26 cellular contexts compared by ENCODE assay signal in genomic region chr16:86180780-86181179, GRCh38.
"Had no signal": no experiment of that assay in that cellular context is flagged by ENCODE, and none has a peak within 500 bp of the region (broad histone marks: within the 10 kb centered on the region; RNA-seq: fewer than 3 reads in every experiment).

No MANE protein-coding gene starts in this region.

- H3K36me3 ChIP-seq: ascending aorta, breast epithelium, cardiac muscle cell, colonic mucosa had no signal

- H3K4me1 ChIP-seq: ascending aorta, breast epithelium, colonic mucosa had no signal

- H3K27me3 ChIP-seq: ascending aorta, cardiac muscle cell, colonic mucosa had no signal

- H3K27me3 Mint-ChIP-seq: activated CD4-positive, alpha-beta memory T cell treated with anti-CD3 and anti-CD28 coated beads, Interleukin-2, amount 10 ng/mL, durations not matched to agents 7 days and 5 days; activated CD4-positive, alpha-beta T cell treated with anti-CD3 and anti-CD28 coated beads, Interleukin-2, amount 10 ng/mL, durations not matched to agents 24 days and 14 days; activated naive CD4-positive, alpha-beta T cell treated with anti-CD3 and anti-CD28 coated beads, Interleukin-2, amount 10 ng/mL, durations not matched to agents 7 days and 5 days; activated T-cell treated with anti-CD3 and anti-CD28 coated beads, Interleukin-2, amount 50 U/mL, for 24 hours had no signal

- H3K4me1 Mint-ChIP-seq: activated CD4-positive, alpha-beta memory T cell treated with anti-CD3 and anti-CD28 coated beads, Interleukin-2, amount 10 ng/mL, durations not matched to agents 7 days and 5 days; activated CD4-positive, alpha-beta T cell treated with anti-CD3 and anti-CD28 coated beads for 36 hours; activated CD4-positive, alpha-beta T cell treated with anti-CD3 and anti-CD28 coated beads, Interleukin-2, amount 10 ng/mL, durations not matched to agents 24 days and 14 days; activated naive CD4-positive, alpha-beta T cell treated with anti-CD3 and anti-CD28 coated beads, Interleukin-2, amount 10 ng/mL, durations not matched to agents 7 days and 5 days; activated naive CD8-positive, alpha-beta T cell treated with anti-CD3 and anti-CD28 coated beads, Interleukin-2, amount 10 ng/mL, durations not matched to agents 7 days and 5 days; brain; endodermal cell had no signal

- H3K27ac Mint-ChIP-seq: activated CD4-positive, alpha-beta memory T cell treated with anti-CD3 and anti-CD28 coated beads, Interleukin-2, amount 10 ng/mL, durations not matched to agents 7 days and 5 days; activated CD4-positive, alpha-beta T cell treated with anti-CD3 and anti-CD28 coated beads for 36 hours; activated CD4-positive, alpha-beta T cell treated with anti-CD3 and anti-CD28 coated beads, Interleukin-2, amount 10 ng/mL, durations not matched to agents 24 days and 14 days; activated naive CD4-positive, alpha-beta T cell treated with anti-CD3 and anti-CD28 coated beads, Interleukin-2, amount 10 ng/mL, durations not matched to agents 7 days and 5 days; activated naive CD4-positive, alpha-beta T cell treated with anti-CD3 and anti-CD28 coated beads, Interleukin-2, amount 50 U/mL, for 72 hours; activated naive CD8-positive, alpha-beta T cell treated with anti-CD3 and anti-CD28 coated beads, Interleukin-2, amount 10 ng/mL, durations not matched to agents 7 days and 5 days; activated T-cell treated with anti-CD3 and anti-CD28 coated beads, Interleukin-2, amount 50 U/mL, for 24 hours; activated T-cell treated with anti-CD3 and anti-CD28 coated beads, Interleukin-2, amount 50 U/mL, for 72 hours; brain; endodermal cell had no signal

- H3K36me3 Mint-ChIP-seq: activated naive CD4-positive, alpha-beta T cell treated with anti-CD3 and anti-CD28 coated beads, Interleukin-2, amount 10 ng/mL, durations not matched to agents 7 days and 5 days; activated naive CD4-positive, alpha-beta T cell treated with anti-CD3 and anti-CD28 coated beads, Interleukin-2, amount 50 U/mL, for 72 hours; activated naive CD8-positive, alpha-beta T cell treated with anti-CD3 and anti-CD28 coated beads, Interleukin-2, amount 10 ng/mL, durations not matched to agents 7 days and 5 days; brain had no signal

- H3K4me3 Mint-ChIP-seq: activated CD4-positive, alpha-beta memory T cell treated with anti-CD3 and anti-CD28 coated beads, Interleukin-2, amount 10 ng/mL, durations not matched to agents 7 days and 5 days; activated CD4-positive, alpha-beta T cell treated with anti-CD3 and anti-CD28 coated beads for 36 hours; activated CD4-positive, alpha-beta T cell treated with anti-CD3 and anti-CD28 coated beads, Interleukin-2, amount 10 ng/mL, durations not matched to agents 24 days and 14 days; activated naive CD4-positive, alpha-beta T cell treated with anti-CD3 and anti-CD28 coated beads, Interleukin-2, amount 10 ng/mL, durations not matched to agents 7 days and 5 days; activated naive CD8-positive, alpha-beta T cell treated with anti-CD3 and anti-CD28 coated beads, Interleukin-2, amount 10 ng/mL, durations not matched to agents 7 days and 5 days; activated T-cell treated with anti-CD3 and anti-CD28 coated beads, Interleukin-2, amount 50 U/mL, for 24 hours; activated T-cell treated with anti-CD3 and anti-CD28 coated beads, Interleukin-2, amount 50 U/mL, for 72 hours; brain; endodermal cell had no signal

- H3K27ac ChIP-seq: ascending aorta, breast epithelium, cardiac muscle cell, colonic mucosa had no signal

- H3K4me3 ChIP-seq: ascending aorta, breast epithelium, cardiac muscle cell, colonic mucosa had no signal

- H3K9me3 ChIP-seq: ascending aorta, colonic mucosa had no signal

- ATAC-seq: activated CD4-positive, alpha-beta T cell treated with anti-CD3 and anti-CD28 coated beads for 36 hours; activated naive CD4-positive, alpha-beta T cell treated with anti-CD3 and anti-CD28 coated beads, Interleukin-2, amount 50 U/mL, for 72 hours; activated T-cell treated with anti-CD3 and anti-CD28 coated beads, Interleukin-2, amount 50 U/mL, for 72 hours had no signal

- H3K9me3 Mint-ChIP-seq: activated CD4-positive, alpha-beta memory T cell treated with anti-CD3 and anti-CD28 coated beads, Interleukin-2, amount 10 ng/mL, durations not matched to agents 7 days and 5 days; activated CD4-positive, alpha-beta T cell treated with anti-CD3 and anti-CD28 coated beads, Interleukin-2, amount 10 ng/mL, durations not matched to agents 24 days and 14 days; activated naive CD4-positive, alpha-beta T cell treated with anti-CD3 and anti-CD28 coated beads, Interleukin-2, amount 10 ng/mL, durations not matched to agents 7 days and 5 days; activated naive CD4-positive, alpha-beta T cell treated with anti-CD3 and anti-CD28 coated beads, Interleukin-2, amount 50 U/mL, for 72 hours; activated naive CD8-positive, alpha-beta T cell treated with anti-CD3 and anti-CD28 coated beads, Interleukin-2, amount 10 ng/mL, durations not matched to agents 7 days and 5 days; activated T-cell treated with anti-CD3 and anti-CD28 coated beads, Interleukin-2, amount 50 U/mL, for 24 hours; activated T-cell treated with anti-CD3 and anti-CD28 coated beads, Interleukin-2, amount 50 U/mL, for 72 hours had no signal

- DNase-seq: activated CD4-positive, alpha-beta memory T cell treated with anti-CD3 and anti-CD28 coated beads, Interleukin-2, amount 10 ng/mL, durations not matched to agents 7 days and 5 days; activated CD4-positive, alpha-beta T cell treated with anti-CD3 and anti-CD28 coated beads, Interleukin-2, amount 10 ng/mL, durations not matched to agents 24 days and 14 days; activated CD4-positive, CD25-positive, alpha-beta regulatory T cell; activated CD4-positive, CD25-positive, alpha-beta regulatory T cell treated with anti-CD3 and anti-CD28 coated beads, Interleukin-2, amount 50 U/mL, for 72 hours; activated CD8-positive, alpha-beta memory T cell treated with anti-CD3 and anti-CD28 coated beads, Interleukin-2, amount 50 U/mL, for 48 hours; activated gamma-delta T cell; activated naive CD4-positive, alpha-beta T cell; activated naive CD4-positive, alpha-beta T cell treated with anti-CD3 and anti-CD28 coated beads, Interleukin-2, amount 10 ng/mL, durations not matched to agents 7 days and 5 days; activated naive CD8-positive, alpha-beta T cell treated with anti-CD3 and anti-CD28 coated beads, Interleukin-2, amount 10 ng/mL, durations not matched to agents 7 days and 5 days; activated T-cell treated with anti-CD3 and anti-CD28 coated beads for 4 hours; activated T-cell treated with anti-CD3 and anti-CD28 coated beads, Interleukin-2, amount 50 U/mL, for 24 hours; activated T-cell treated with anti-CD3 and anti-CD28 coated beads, Interleukin-2, amount 50 U/mL, for 72 hours; central memory CD4-positive, alpha-beta T cell; cerebellar nuclear complex; colonic mucosa; effector memory CD4-positive, alpha-beta T cell; endodermal cell; foreskin fibroblast; head of caudate nucleus; T-helper 2 cell had no signal
